In genomic region chr7:41103331-41103730, GRCh38 we compare ENCODE assay signal across 12 cellular contexts.
DNase-seq lines count a peak whose midpoint lies in the region; ATAC-seq, FAIRE-seq and TF ChIP-seq lines count a peak whose summit lies in the region.
"Had no signal": no experiment of that assay in that cellular context is flagged by ENCODE, and none has a peak within 500 bp of the region (broad histone marks: within the 10 kb centered on the region; RNA-seq: fewer than 3 reads in every experiment).

No MANE protein-coding gene starts in this region.

- in situ Hi-C loops in gastrocnemius medialis (cut with MboI; ENCODE audit: low sequenced_read_pairs in 4 of 4): no loop called here

- H3K9me3 ChIP-seq in adrenal gland (replicated peaks in 1 of 3): no peaks in the 10 kb centered on the region
- H3K9me3 ChIP-seq in gastrocnemius medialis: no peaks in the 10 kb centered on the region

- no peak for FAIRE-seq in bronchial epithelial cell (lab: Jason Lieb, UNC)
- FAIRE-seq: GM18507 had no signal

- peak; percentile 78 for DNase-seq in Daoy (ENCODE audit: low read depth)
- DNase-seq in GM20000 (ENCODE audit: low spot score): peak; percentile 20
- DNase-seq in bronchial epithelial cell (ENCODE audit: low read depth): peak; percentile 90
- no peak for DNase-seq in adrenal gland
- DNase-seq in stimulated activated CD4-positive, alpha-beta T cell treated with anti-CD3 and anti-CD28 coated beads, Interleukin-4, amount 100 ng/mL, for 4 hours: no peak
- no peak for DNase-seq in gastrocnemius medialis
- DNase-seq in head of caudate nucleus: no peak
- DNase-seq: caudate nucleus had no signal

- H3K27me3 ChIP-seq in bronchial epithelial cell (ENCODE audit: control insufficient read depth, insufficient read depth, low read length) (no peaks in the 10 kb centered on the region), adrenal gland (no peaks in the 10 kb centered on the region), gastrocnemius medialis (no peaks in the 10 kb centered on the region)

- intact Hi-C loops in adrenal gland (cut with DNase I): no loop called here
- intact Hi-C loops in gastrocnemius medialis (cut with DNase I; ENCODE audit: low total_unique reads): no loop called here
- intact Hi-C loops in head of caudate nucleus (cut with DNase I): no loop called here

- H3K4me1 ChIP-seq in adrenal gland (replicated peaks in 1 of 2) (no peaks in the 10 kb centered on the region), gastrocnemius medialis (no peaks in the 10 kb centered on the region)
- H3K4me1 ChIP-seq: parathyroid adenoma had no signal

- H3K27ac ChIP-seq in adrenal gland: no peak overlapping the region
- H3K27ac ChIP-seq in gastrocnemius medialis: no peak overlapping the region
- H3K27ac ChIP-seq: parathyroid adenoma, PC-9 had no signal

- no peak for TF ChIP-seq CTCF in GM20000 (IDR thresholded peaks at IDR 0.05; ENCODE audit: extremely low read depth, missing control alignments)
- TF ChIP-seq CTCF in bronchial epithelial cell (IDR thresholded peaks at IDR 0.05; ENCODE audit: insufficient read depth, low read length, severe bottlenecking): no peak
- no peak for TF ChIP-seq CTCF in adrenal gland (IDR thresholded peaks at IDR 0.05)
- no peak for TF ChIP-seq CTCF in gastrocnemius medialis (IDR thresholded peaks at IDR 0.05 in 4 of 5, conservative IDR thresholded peaks at IDR 0.05 in 1 of 5)

- TF ChIP-seq POLR2A in adrenal gland (IDR thresholded peaks at IDR 0.05) (no peak), gastrocnemius medialis (IDR thresholded peaks at IDR 0.05) (no peak)

- ATAC-seq in HG03378 (IDR thresholded peaks at IDR 0.05; ENCODE audit: unreplicated experiment) (peak; percentile 82), gastrocnemius medialis (no peak)

- H3K4me3 ChIP-seq in bronchial epithelial cell (ENCODE audit: low read depth, low read length) (no peak overlapping the region), adrenal gland (no peak overlapping the region), gastrocnemius medialis (no peak overlapping the region)
- H3K4me3 ChIP-seq: PC-9 had no signal

- H3K36me3 ChIP-seq in bronchial epithelial cell (ENCODE audit: control insufficient read depth, insufficient read depth, low read length) (no peaks in the 10 kb centered on the region), adrenal gland (replicated peaks in 1 of 2) (no peaks in the 10 kb centered on the region), gastrocnemius medialis (no peaks in the 10 kb centered on the region)

Comparison
In these comparisons a context has a peak if more than half of its experiments do, and no peak if none do; other contexts are left out.
1. DNase-seq: peak in Daoy (single experiment), GM20000 (single experiment) and bronchial epithelial cell (single experiment); none in adrenal gland (0 of 7), stimulated activated CD4-positive, alpha-beta T cell treated with anti-CD3 and anti-CD28 coated beads, Interleukin-4, amount 100 ng/mL, for 4 hours (0 of 2), gastrocnemius medialis (0 of 2) and head of caudate nucleus (0 of 42).